ENCODE assay signal across 9 cellular contexts in the genomic region with DNA sequence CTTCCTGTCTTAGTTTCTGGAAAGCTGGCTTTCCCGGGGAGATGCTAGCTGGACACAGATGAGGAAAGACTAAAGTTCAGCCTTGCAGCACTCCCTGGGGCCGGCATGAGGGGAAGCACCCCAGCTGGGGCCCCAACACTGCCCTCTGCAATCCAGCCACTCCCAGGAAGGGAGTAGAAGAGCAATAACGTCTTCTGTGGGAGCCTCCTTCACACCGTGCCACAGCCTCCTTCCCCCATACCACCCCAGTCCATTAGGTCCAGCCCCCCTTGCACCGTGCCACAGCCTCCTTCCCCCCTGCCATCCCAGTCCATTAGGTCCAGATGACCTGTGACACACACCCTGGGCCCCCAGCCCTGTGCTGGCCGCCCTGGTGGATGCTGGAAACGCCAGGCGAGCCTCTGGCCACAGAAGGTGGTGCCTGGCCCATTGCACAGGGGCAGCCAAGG. TPM values are rescaled to one million over a fixed set of nuclear protein-coding genes. Genes with fewer than 3 reads are reported as not detected.
DNase-seq lines count a peak whose midpoint lies in the region; ATAC-seq and TF ChIP-seq lines count a peak whose summit lies in the region.
"Had no signal": no experiment of that assay in that cellular context is flagged by ENCODE, and none has a peak within 500 bp of the region (broad histone marks: within the 10 kb centered on the region; RNA-seq: fewer than 3 reads in every experiment).

No MANE protein-coding gene starts in this region.

- H3K36me3 ChIP-seq in left ventricle myocardium inferior (no peaks in the 10 kb centered on the region), RWPE2 (ENCODE audit: low read depth) (no peaks in the 10 kb centered on the region), vagina (no peaks in the 10 kb centered on the region)

- intact Hi-C loops in left ventricle myocardium inferior (cut with micrococcal nuclease) (loop anchor here (2.0 kb wide), 1 partner anchor 166 kb away; no protein-coding TSS in a partner anchor), cardiac septum (cut with DNase I) (loop anchor here (10.0 kb wide), 1 partner anchor 538 kb away; a partner anchor contains a TSS), vagina (cut with DNase I) (no loop called here)

- H3K27me3 ChIP-seq in left ventricle myocardium inferior (ENCODE audit: low read depth) (peaks cover 5% of the 10 kb centered on the region), RWPE2 (ENCODE audit: insufficient read depth, poor library complexity, severe bottlenecking) (no peaks in the 10 kb centered on the region), vagina (no peaks in the 10 kb centered on the region)

- H3K4me1 ChIP-seq in left ventricle myocardium inferior (peaks cover 27% of the 10 kb centered on the region), RWPE2 (ENCODE audit: insufficient read depth, poor library complexity, severe bottlenecking) (peaks cover 7% of the 10 kb centered on the region), vagina (peaks cover 8% of the 10 kb centered on the region)

- H3K27ac ChIP-seq in left ventricle myocardium inferior (replicated peaks) (peak overlapping the region; percentile 47), RWPE2 (ENCODE audit: poor library complexity, severe bottlenecking) (peak overlapping the region; percentile 38), vagina (no peak overlapping the region)
- H3K27ac ChIP-seq: C4-2B had no signal

- TF ChIP-seq CTCF in left ventricle myocardium inferior (IDR thresholded peaks at IDR 0.05; ENCODE audit: borderline replicate concordance) (no peak), RWPE2 (IDR thresholded peaks at IDR 0.05; ENCODE audit: poor library complexity, severe bottlenecking) (no peak), fibroblast of pulmonary artery (IDR thresholded peaks at IDR 0.05; ENCODE audit: low read length, missing control alignments) (no peak), vagina (IDR thresholded peaks at IDR 0.05) (no peak)

- no peaks in the 10 kb centered on the region for H3K9me3 ChIP-seq in left ventricle myocardium inferior (replicated peaks)
- H3K9me3 ChIP-seq in RWPE2 (ENCODE audit: severe bottlenecking): no peaks in the 10 kb centered on the region
- H3K9me3 ChIP-seq in vagina: no peaks in the 10 kb centered on the region

- no peak for TF ChIP-seq POLR2A in vagina (IDR thresholded peaks at IDR 0.05)

- no peak for DNase-seq in left ventricle myocardium inferior
- DNase-seq in cardiac septum (ENCODE audit: low spot score): no peak
- no peak for DNase-seq in RWPE2 (ENCODE audit: low spot score)
- DNase-seq in fibroblast of pulmonary artery (ENCODE audit: low read depth): peak; percentile 44
- peak; percentile 77 to 90 for DNase-seq in vagina (ENCODE audit: extremely low spot score in 2 of 2)
- DNase-seq in stimulated activated CD4-positive, alpha-beta T cell treated with anti-CD3 and anti-CD28 coated beads, Interleukin-15, amount 100 ng/mL, for 24 hours: no peak
- DNase-seq in stimulated activated CD4-positive, alpha-beta T cell treated with anti-CD3 and anti-CD28 coated beads, Interleukin-4, amount 100 ng/mL, for 24 hours: no peak

- ATAC-seq in RWPE2 (ENCODE audit: low read depth) (peak; percentile 1; the same call in 2 of the 3 replicates), GM21529 (IDR thresholded peaks at IDR 0.05; ENCODE audit: unreplicated experiment) (no peak)

- no peak overlapping the region for H3K4me3 ChIP-seq in left ventricle myocardium inferior
- H3K4me3 ChIP-seq in RWPE2 (ENCODE audit: severe bottlenecking): no peak overlapping the region
- H3K4me3 ChIP-seq in fibroblast of pulmonary artery (replicated peaks; ENCODE audit: low read depth, low read length): no peak overlapping the region
- H3K4me3 ChIP-seq in vagina: no peak overlapping the region

RNA-seq across cellular contexts. Expression of a gene that starts 44.1 kb away (rescaled TPM):
- total RNA-seq in left ventricle myocardium inferior (17.2 TPM), cardiac septum (20.7 TPM), vagina (15.2 TPM)

Comparison
In these comparisons a context has a peak if more than half of its experiments do, and no peak if none do; other contexts are left out.
1. DNase-seq: peak in fibroblast of pulmonary artery (single experiment) and vagina (2 of 2); none in left ventricle myocardium inferior (single experiment), cardiac septum (single experiment), RWPE2 (single experiment), stimulated activated CD4-positive, alpha-beta T cell treated with anti-CD3 and anti-CD28 coated beads, Interleukin-15, amount 100 ng/mL, for 24 hours (single experiment) and stimulated activated CD4-positive, alpha-beta T cell treated with anti-CD3 and anti-CD28 coated beads, Interleukin-4, amount 100 ng/mL, for 24 hours (single experiment).